13 cellular contexts compared by ENCODE assay signal in genomic region chr3:14210843-14211594, GRCh38. TPM values are rescaled to one million over a fixed set of nuclear protein-coding genes. Genes with fewer than 3 reads are reported as not detected.
DNase-seq lines count a peak whose midpoint lies in the region; ATAC-seq and TF ChIP-seq lines count a peak whose summit lies in the region.
"Had no signal": no experiment of that assay in that cellular context is flagged by ENCODE, and none has a peak within 500 bp of the region (broad histone marks: within the 10 kb centered on the region; RNA-seq: fewer than 3 reads in every experiment).

No MANE protein-coding gene starts in this region.

- ATAC-seq in GM18868 (IDR thresholded peaks at IDR 0.05; ENCODE audit: unreplicated experiment) = no peak

- in situ Hi-C loops in SK-MEL-5 (cut with HindIII; ENCODE audit: low pct_unique_long_range_greater_than_20kb, low sequenced_read_pairs) = loop anchor here (25.0 kb wide), 1 partner anchor 251 kb away; no protein-coding TSS in a partner anchor

- DNase-seq in ELF-1 (ENCODE audit: low read depth, low spot score) (peak; percentile 42), SK-MEL-5 (ENCODE audit: low read depth, low spot score) (peak; percentile 63), fibroblast of villous mesenchyme (ENCODE audit: low read depth) (peak; percentile 67), skeletal muscle cell (ENCODE audit: low read depth) (peak; percentile 79), NCI-H1436 treated with DMSO at 0.1 percent for 48 hours (lab: John Stamatoyannopoulos, UW) (no peak), HuH-7 (ENCODE audit: low spot score) (no peak)
- no peak for DNase-seq in activated CD4-positive, alpha-beta T cell treated with anti-CD3 and anti-CD28 coated beads for 4 hours
- DNase-seq: activated T-cell treated with anti-CD3 and anti-CD28 coated beads, Interleukin-2, amount 50 U/mL, for 1 hour; effector memory CD4-positive, alpha-beta T cell; midbrain had no signal

- TF ChIP-seq CTCF in fibroblast of villous mesenchyme (IDR thresholded peaks at IDR 0.05; ENCODE audit: insufficient read depth, low read depth, low read length) = no peak

- H3K4me3 ChIP-seq in fibroblast of villous mesenchyme (ENCODE audit: low read depth, low read length) (no peak overlapping the region), skeletal muscle cell (ENCODE audit: low read depth, low read length) (no peak overlapping the region)
- H3K4me3 ChIP-seq: ascending aorta, SJCRH30 had no signal

RNA-seq across cellular contexts. Expression of gene LSM3, which starts 32.4 kb away (rescaled TPM):
- total RNA-seq in SK-MEL-5 (2014; rRNA removed; shearing (Covaris generic)) = 17.4 and 17.8 TPM in 2 replicates
- 10.1 and 12.6 TPM in 2 replicates for polyA plus RNA-seq in SK-MEL-5 (2015; cell fraction: cytosol; rRNA removed)
- polyA plus RNA-seq in SK-MEL-5 (2015; cell fraction: nucleus; rRNA removed) = 2.1 and 3.1 TPM in 2 replicates
- 5.5 and 7.3 TPM in 2 replicates for total RNA-seq in fibroblast of villous mesenchyme

RNA-seq across cellular contexts. Expression of gene XPC, which starts 32.6 kb away (rescaled TPM):
- total RNA-seq in SK-MEL-5 (2014; rRNA removed; shearing (Covaris generic)) = 25.3 and 25.9 TPM in 2 replicates
- 31.3 and 39.0 TPM in 2 replicates for polyA plus RNA-seq in SK-MEL-5 (2015; cell fraction: cytosol; rRNA removed)
- polyA plus RNA-seq in SK-MEL-5 (2015; cell fraction: nucleus; rRNA removed) = 38.7 and 41.0 TPM in 2 replicates
- total RNA-seq in fibroblast of villous mesenchyme = 33.5 and 54.4 TPM in 2 replicates

Comparison
In these comparisons a context has a peak if more than half of its experiments do, and no peak if none do; other contexts are left out.
1. DNase-seq: peak in ELF-1 (single experiment), SK-MEL-5 (single experiment), fibroblast of villous mesenchyme (single experiment) and skeletal muscle cell (single experiment); none in NCI-H1436 treated with DMSO at 0.1 percent for 48 hours (single experiment), HuH-7 (single experiment) and activated CD4-positive, alpha-beta T cell treated with anti-CD3 and anti-CD28 coated beads for 4 hours (0 of 2).